Comparison of ENCODE assay signal across 8 cellular contexts in genomic region chr12:53006810-53007742, GRCh38.
DNase-seq lines count a peak whose midpoint lies in the region; ATAC-seq lines count a peak whose summit lies in the region.

No MANE protein-coding gene starts in this region.

- DNase-seq in DMS114 treated with DMSO at 0.1 percent for 48 hours (lab: John Stamatoyannopoulos, UW; ENCODE audit: unreplicated experiment): peak; percentile 83
- peak; percentile 94 for DNase-seq in NCI-H82 (lab: John Stamatoyannopoulos, UW)
- DNase-seq in activated CD8-positive, alpha-beta memory T cell treated with anti-CD3 and anti-CD28 coated beads for 1 hour (ENCODE audit: extremely low read depth in 1 of 2, low read depth in 1 of 2): peak; percentile 52 to 60
- DNase-seq in effector CD8-positive, alpha-beta T cell (lab: John Stamatoyannopoulos, UW): peak; percentile 69
- peak; percentile 75 for DNase-seq in medulla oblongata (ENCODE audit: extremely low spot score)
- DNase-seq in stimulated activated CD8-positive, alpha-beta memory T cell treated with anti-CD3 and anti-CD28 coated beads, Interleukin-12 subunit alpha, Interleukin-12 subunit beta, amount 100 ng/mL, for 1 hour (ENCODE audit: low read depth): peak; percentile 56

- ATAC-seq in HG03097 (IDR thresholded peaks at IDR 0.05; ENCODE audit: low FRiP score, unreplicated experiment): peak; percentile 18
- ATAC-seq in GM21825 (IDR thresholded peaks at IDR 0.05; ENCODE audit: unreplicated experiment): no peak
